Comparison of ENCODE assay signal across 9 cellular contexts in genomic region chr10:119199231-119199992, GRCh38. TPM values are rescaled to one million over a fixed set of nuclear protein-coding genes. Genes with fewer than 3 reads are reported as not detected.
DNase-seq lines count a peak whose midpoint lies in the region; ATAC-seq and TF ChIP-seq lines count a peak whose summit lies in the region.
"Had no signal": no experiment of that assay in that cellular context is flagged by ENCODE, and none has a peak within 500 bp of the region (broad histone marks: within the 10 kb centered on the region; RNA-seq: fewer than 3 reads in every experiment).

No MANE protein-coding gene starts in this region.

- CTCF ChIA-PET in BJ (lab: Yijun Ruan, JAX), result interaction anchor here (0.6 to 8.6 kb wide), 56 partner anchors 7 to 668 kb away, joined by 3 to 143 read pairs (median 4); partner anchors contain the start of genes GRK5, RGS10 and TIAL1

- H3K36me3 Mint-ChIP-seq in central memory CD8-positive, alpha-beta T cell (ENCODE audit: insufficient read depth), result no peaks in the 10 kb centered on the region
- H3K36me3 Mint-ChIP-seq: IgD-negative memory B cell had no signal

- POLR2A ChIA-PET in BJ (lab: Charles Lee), result interaction anchor here (0.6 kb wide), 1 partner anchor 10 kb away, joined by 8 read pairs; no protein-coding TSS in a partner anchor

- ATAC-seq in GM18502 (IDR thresholded peaks at IDR 0.05; ENCODE audit: poor library complexity, unreplicated experiment), result peak; percentile 54
- ATAC-seq in central memory CD8-positive, alpha-beta T cell (replicated peaks; ENCODE audit: extremely low read depth, poor library complexity, severe bottlenecking), result peak; percentile 58
- no peak for ATAC-seq in HG03342 (IDR thresholded peaks at IDR 0.05; ENCODE audit: unreplicated experiment)

- H3K4me3 ChIP-seq in BJ (ENCODE audit: low read depth, low read length), result no peak overlapping the region
- no peak overlapping the region for H3K4me3 ChIP-seq in kidney epithelial cell (ENCODE audit: low read depth, low read length)

- H3K9me3 Mint-ChIP-seq in central memory CD8-positive, alpha-beta T cell, result no peaks in the 10 kb centered on the region
- H3K9me3 Mint-ChIP-seq: IgD-negative memory B cell had no signal

- H3K36me3 ChIP-seq in BJ (ENCODE audit: control insufficient read depth, insufficient read depth, low read length), result no peaks in the 10 kb centered on the region
- H3K36me3 ChIP-seq in kidney epithelial cell (ENCODE audit: control insufficient read depth, insufficient read depth, low read length), result no peaks in the 10 kb centered on the region

- TF ChIP-seq CTCF in BJ (IDR thresholded peaks at IDR 0.05; ENCODE audit: insufficient read depth, low read depth, low read length) (peak; percentile 79), kidney epithelial cell (IDR thresholded peaks at IDR 0.05; ENCODE audit: insufficient read depth, low read length, poor library complexity, severe bottlenecking) (peak; percentile 84)

- H3K27me3 Mint-ChIP-seq in central memory CD8-positive, alpha-beta T cell, result no peaks in the 10 kb centered on the region

- H3K4me3 Mint-ChIP-seq in central memory CD8-positive, alpha-beta T cell, result no peak overlapping the region

- DNase-seq in BJ (ENCODE audit: low read depth), result no peak
- peak; percentile 69 for DNase-seq in M059J (ENCODE audit: low read depth)
- peak; percentile 11 to 68 (median 22) for DNase-seq in T-helper 1 cell
- no peak for DNase-seq in central memory CD8-positive, alpha-beta T cell (ENCODE audit: low spot score in 2 of 2)
- no peak for DNase-seq in kidney epithelial cell (ENCODE audit: low read depth)
- peak; percentile 44 for DNase-seq in stimulated activated CD4-positive, alpha-beta T cell treated with anti-CD3 and anti-CD28 coated beads, Interleukin-2, amount 100 ng/mL, for 4 hours (ENCODE audit: low read depth)

- H3K27ac Mint-ChIP-seq in central memory CD8-positive, alpha-beta T cell (ENCODE audit: low read depth), result no peak overlapping the region
- H3K27ac Mint-ChIP-seq: IgD-negative memory B cell had no signal

- no peaks in the 10 kb centered on the region for H3K4me1 Mint-ChIP-seq in central memory CD8-positive, alpha-beta T cell

- H3K27me3 ChIP-seq in BJ (ENCODE audit: control insufficient read depth, insufficient read depth, low read length), result no peaks in the 10 kb centered on the region
- H3K27me3 ChIP-seq in kidney epithelial cell (ENCODE audit: control insufficient read depth, insufficient read depth, low read length), result peaks cover 3% of the 10 kb centered on the region

RNA-seq across cellular contexts. Expression of gene GRK5, which starts 8.0 kb away (rescaled TPM):
- polyA plus RNA-seq in BJ (2011; rRNA removed), result 14.7 and 20.8 TPM in 2 replicates
- polyA minus RNA-seq in BJ (2011; rRNA and poly(A)+ RNA removed), result 7.6 and 8.3 TPM in 2 replicates
- 3.9 and 4.4 TPM in 2 replicates for total RNA-seq in M059J (2014; rRNA removed; shearing (Covaris generic))
- total RNA-seq in kidney epithelial cell, result 2.8 and 3.8 TPM in 2 replicates

RNA-seq across cellular contexts. Expression of gene PRDX3, which starts 20.8 kb away (rescaled TPM):
- polyA plus RNA-seq in BJ (2011; rRNA removed), result 280 and 336 TPM in 2 replicates
- polyA minus RNA-seq in BJ (2011; rRNA and poly(A)+ RNA removed), result 57.8 and 109 TPM in 2 replicates
- 357 and 393 TPM in 2 replicates for total RNA-seq in M059J (2014; rRNA removed; shearing (Covaris generic))
- 136 and 143 TPM in 2 replicates for total RNA-seq in kidney epithelial cell

RNA-seq across cellular contexts. Expression of gene SFXN4, which starts 33.9 kb away (rescaled TPM):
- 9.6 and 15.8 TPM in 2 replicates for polyA plus RNA-seq in BJ (2011; rRNA removed)
- polyA minus RNA-seq in BJ (2011; rRNA and poly(A)+ RNA removed), result 5.4 and 5.9 TPM in 2 replicates
- total RNA-seq in M059J (2014; rRNA removed; shearing (Covaris generic)), result 18.5 and 22.0 TPM in 2 replicates
- 17.3 and 21.9 TPM in 2 replicates for total RNA-seq in kidney epithelial cell

Comparison
In these comparisons a context has a peak if more than half of its experiments do, and no peak if none do; other contexts are left out.
1. DNase-seq: peak in M059J (single experiment), T-helper 1 cell (5 of 5) and stimulated activated CD4-positive, alpha-beta T cell treated with anti-CD3 and anti-CD28 coated beads, Interleukin-2, amount 100 ng/mL, for 4 hours (single experiment); none in BJ (single experiment), central memory CD8-positive, alpha-beta T cell (0 of 2) and kidney epithelial cell (single experiment).